In the genomic region with DNA sequence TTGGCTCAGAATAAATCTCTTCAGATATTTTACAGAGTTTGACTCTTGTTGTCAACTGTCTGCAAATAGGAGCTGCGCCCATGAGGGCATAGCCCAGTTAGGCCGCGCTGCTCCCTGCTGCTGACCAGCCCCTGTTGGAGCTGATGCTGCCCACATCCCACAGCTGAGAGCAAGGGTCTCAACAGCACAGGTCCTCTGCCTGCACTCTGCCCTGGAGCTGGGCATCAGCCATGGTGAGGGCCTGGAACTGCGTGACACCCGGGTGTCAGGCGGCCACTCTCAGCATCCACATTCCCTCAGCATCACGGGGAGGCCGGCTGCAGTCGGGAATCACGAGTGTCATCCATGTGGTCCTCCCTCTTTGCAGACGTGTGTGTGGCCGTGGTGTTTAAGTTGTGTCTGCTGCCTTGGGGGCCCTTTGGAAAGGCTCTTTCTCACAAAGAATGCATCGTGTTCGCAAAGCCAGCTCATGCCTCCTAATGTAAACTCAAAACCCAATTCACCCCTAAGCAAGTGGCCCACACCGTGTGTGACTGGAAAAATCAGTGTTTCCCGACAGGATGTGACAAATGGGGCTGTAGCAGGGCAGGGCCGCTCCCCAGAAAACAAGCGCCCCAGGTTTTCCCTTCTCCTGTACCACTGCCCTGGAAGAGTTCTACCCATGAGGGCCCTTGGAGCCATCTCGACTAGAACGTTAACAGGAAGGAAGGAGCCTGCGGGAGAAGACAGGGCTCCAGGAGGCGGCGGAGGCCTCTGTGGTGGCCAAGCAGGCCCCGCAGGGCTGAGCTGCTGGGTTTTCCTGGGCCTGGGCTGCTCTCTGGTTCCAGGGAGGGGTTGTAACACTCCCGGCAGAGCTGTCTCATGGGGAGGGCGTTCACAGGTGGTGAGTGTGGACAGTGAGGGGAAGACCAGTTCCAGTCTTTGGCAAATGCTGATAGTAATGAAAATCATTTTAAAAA, we compare ENCODE assay signal across 16 cellular contexts. TPM values are rescaled to one million over a fixed set of nuclear protein-coding genes. Genes with fewer than 3 reads are reported as not detected.
DNase-seq lines count a peak whose midpoint lies in the region; ATAC-seq and TF ChIP-seq lines count a peak whose summit lies in the region.
"Had no signal": no experiment of that assay in that cellular context is flagged by ENCODE, and none has a peak within 500 bp of the region (broad histone marks: within the 10 kb centered on the region; RNA-seq: fewer than 3 reads in every experiment).

No MANE protein-coding gene starts in this region.

- WGBS in esophagus muscularis mucosa, result 87% methylated on average over 17 of the region's 26 CpGs
- WGBS in thyroid gland, 2 donors, result 80 to 83% methylated on average over 15 to 24 of the region's 26 CpGs

- peaks cover 74% of the 10 kb centered on the region for H3K4me1 Mint-ChIP-seq in nephron progenitor cell

- H3K36me3 ChIP-seq in PC-9 (ENCODE audit: low read depth), result peaks cover 4% of the 10 kb centered on the region; the same call in 1 of the 2 replicates
- no peaks in the 10 kb centered on the region for H3K36me3 ChIP-seq in esophagus muscularis mucosa
- H3K36me3 ChIP-seq in thyroid gland, result no peaks in the 10 kb centered on the region

- H3K36me3 Mint-ChIP-seq in nephron progenitor cell (ENCODE audit: low read depth), result peaks cover 46% of the 10 kb centered on the region

- CTCF ChIA-PET in PC-9 (lab: Charles Lee), result interaction anchor here (0.5 to 0.7 kb wide), 2 partner anchors 48 to 92 kb away, joined by 3 to 5 read pairs; no protein-coding TSS in a partner anchor

- no peak for TF ChIP-seq EP300 in esophagus muscularis mucosa (IDR thresholded peaks at IDR 0.05)

- peaks cover 31% of the 10 kb centered on the region for H3F3A ChIP-seq in PC-9 (ENCODE audit: insufficient read depth, low read depth)

- peaks cover 18% of the 10 kb centered on the region for H4K20me1 ChIP-seq in PC-9 (ENCODE audit: insufficient read depth)

- H2AFZ ChIP-seq in PC-9, result no peak overlapping the region

- no TSS peak for BruUV-seq in PC-9 (replicated peaks; lab: Mats Ljungman, UMichigan)

- H3K4me1 ChIP-seq in PC-9 (replicated peaks; ENCODE audit: insufficient read depth) (peaks cover 38% of the 10 kb centered on the region), esophagus muscularis mucosa (peaks cover 35 to 42% (median 37%) of the 10 kb centered on the region in 4 donors), thyroid gland (peaks cover 13 to 33% of the 10 kb centered on the region in 2 donors)

- no peaks in the 10 kb centered on the region for H3K27me3 ChIP-seq in PC-9 (ENCODE audit: insufficient read depth, low read depth)
- H3K27me3 ChIP-seq in esophagus muscularis mucosa, result no peaks in the 10 kb centered on the region
- no peaks in the 10 kb centered on the region for H3K27me3 ChIP-seq in thyroid gland

- intact Hi-C loops in PC-9 (cut with micrococcal nuclease; ENCODE audit: unreplicated experiment) (no loop called here), esophagus muscularis mucosa (cut with DNase I) (no loop called here), thyroid gland (cut with DNase I) (loop anchor here (5.0 kb wide), 1 partner anchor 82 kb away; no protein-coding TSS in a partner anchor)

- H3K27ac ChIP-seq in PC-9 (peak overlapping the region; percentile 38), esophagus muscularis mucosa (replicated peaks in 1 of 4) (peak overlapping the region; percentile 73 to 91 (median 82)), thyroid gland (peak overlapping the region in 2 of 3 donors; percentile 83 to 87)
- H3K27ac ChIP-seq: epithelial cell of prostate had no signal

- DNase-seq in PC-9 (no peak), esophagus muscularis mucosa (ENCODE audit: extremely low spot score) (no peak), nephron progenitor cell (no peak), thyroid gland (no peak), globus pallidus (ENCODE audit: low spot score) (no peak)
- no peak for DNase-seq in stimulated activated CD4-positive, alpha-beta T cell treated with anti-CD3 and anti-CD28 coated beads, Interleukin-4, amount 100 ng/mL, for 1 hour
- DNase-seq: activated CD4-positive, CD25-positive, alpha-beta regulatory T cell treated with anti-CD3 and anti-CD28 coated beads, Interleukin-2, amount 50 U/mL, for 72 hours; CD4-positive, CD25-positive, alpha-beta regulatory T cell; hypothalamus; KBM-7; NCI-H146; NCI-H510A treated with DMSO at 0.1 percent for 48 hours; T-helper 1 cell had no signal

- ATAC-seq in GM21447 (IDR thresholded peaks at IDR 0.05; ENCODE audit: unreplicated experiment) (no peak), HG03159 (IDR thresholded peaks at IDR 0.05; ENCODE audit: unreplicated experiment) (no peak)

- TF ChIP-seq CTCF in PC-9 (conservative IDR thresholded peaks at IDR 0.05) (no peak), esophagus muscularis mucosa (IDR thresholded peaks at IDR 0.05) (no peak), nephron progenitor cell (IDR thresholded peaks at IDR 0.05) (no peak), thyroid gland (IDR thresholded peaks at IDR 0.05) (no peak)

- no peak overlapping the region for H3K4me3 ChIP-seq in PC-9
- no peak overlapping the region for H3K4me3 ChIP-seq in esophagus muscularis mucosa
- H3K4me3 ChIP-seq in thyroid gland (replicated peaks in 1 of 3), result no peak overlapping the region

- H3K9me2 ChIP-seq in PC-9 (ENCODE audit: insufficient read depth), result no peaks in the 10 kb centered on the region

- peaks cover 3% of the 10 kb centered on the region for H3K27me3 Mint-ChIP-seq in nephron progenitor cell (ENCODE audit: low read depth, poor library complexity)
- H3K27me3 Mint-ChIP-seq: CD4-positive, CD25-positive, alpha-beta regulatory T cell had no signal

- H3K4me2 ChIP-seq in PC-9, result no peak overlapping the region

- H3K79me2 ChIP-seq in PC-9 (ENCODE audit: low read depth), result peaks cover 89% of the 10 kb centered on the region

- peak overlapping the region; percentile 78 for H3K27ac Mint-ChIP-seq in nephron progenitor cell

- TF ChIP-seq POLR2A in esophagus muscularis mucosa (IDR thresholded peaks at IDR 0.05; ENCODE audit: low read depth) (no peak), thyroid gland (IDR thresholded peaks at IDR 0.05) (no peak)

- H3K9me3 ChIP-seq in PC-9 (ENCODE audit: insufficient read depth, low read depth) (no peaks in the 10 kb centered on the region), esophagus muscularis mucosa (no peaks in the 10 kb centered on the region), thyroid gland (no peaks in the 10 kb centered on the region)

- peaks cover 16% of the 10 kb centered on the region for H3K9me3 Mint-ChIP-seq in nephron progenitor cell

- H3K4me3 Mint-ChIP-seq in nephron progenitor cell, result peak overlapping the region; percentile 23
- H3K4me3 Mint-ChIP-seq: CD4-positive, CD25-positive, alpha-beta regulatory T cell had no signal

- POLR2A ChIA-PET in PC-9 (lab: Charles Lee; ENCODE audit: unreplicated experiment), result no interaction called here

RNA-seq across cellular contexts. Expression of gene ATP11A, which starts 20.3 kb away (rescaled TPM):
- total RNA-seq in PC-9 (2021) (65.6 and 92.2 TPM in 2 replicates), esophagus muscularis mucosa (10 to 100 TPM; 11.2 to 27.8 (median 14.3) TPM), thyroid gland (10 to 100 TPM; 32.1 to 83.6 (median 46.2) TPM)
